10 cellular contexts compared by ENCODE assay signal in the genomic region with DNA sequence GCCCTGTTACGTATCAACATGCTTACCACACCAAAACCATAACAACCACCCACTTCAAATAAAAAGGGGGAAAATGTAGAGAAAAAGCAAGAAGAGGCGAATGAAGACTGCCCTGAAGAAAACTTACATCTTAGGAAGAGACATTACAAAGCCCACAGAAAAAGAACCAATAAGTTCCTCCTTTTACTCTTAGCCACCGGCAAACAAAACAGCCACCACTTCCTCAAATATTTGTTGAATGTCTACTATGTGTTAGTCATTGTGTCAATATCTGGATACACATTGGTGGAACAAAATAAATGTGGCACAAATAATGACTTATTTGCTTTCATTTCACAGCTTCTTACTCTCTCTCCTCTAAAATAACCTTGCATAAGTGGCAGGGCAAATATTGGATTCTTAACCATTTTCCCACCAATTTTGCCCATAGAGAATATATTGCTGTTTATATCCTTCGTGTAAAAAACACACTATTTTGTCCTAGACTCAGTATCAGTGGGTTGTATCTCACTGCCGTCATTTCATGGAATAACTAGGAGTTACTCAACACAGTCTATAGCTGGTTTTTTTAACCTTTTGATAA.
DNase-seq lines count a peak whose midpoint lies in the region; TF ChIP-seq lines count a peak whose summit lies in the region.
"Had no signal": no experiment of that assay in that cellular context is flagged by ENCODE, and none has a peak within 500 bp of the region (broad histone marks: within the 10 kb centered on the region; RNA-seq: fewer than 3 reads in every experiment).

No MANE protein-coding gene starts in this region.

- peaks cover 11% of the 10 kb centered on the region for H3K79me1 ChIP-seq in mesenchymal stem cell (replicated peaks; ENCODE audit: low read length, poor library complexity, severe bottlenecking)

- H3K27me3 ChIP-seq in DOHH2 (ENCODE audit: control insufficient read depth, low read length) (no peaks in the 10 kb centered on the region), MG63 (no peaks in the 10 kb centered on the region), mesenchymal stem cell (ENCODE audit: control insufficient read depth in 1 of 2, insufficient read depth in 1 of 2, low read length in 2 of 2) (no peaks in the 10 kb centered on the region), thyroid gland (no peaks in the 10 kb centered on the region), tibial nerve (no peaks in the 10 kb centered on the region), transverse colon (no peaks in the 10 kb centered on the region)

- no peak for TF ChIP-seq EP300 in tibial nerve (IDR thresholded peaks at IDR 0.05)
- no peak for TF ChIP-seq EP300 in transverse colon (IDR thresholded peaks at IDR 0.05; ENCODE audit: low read depth)

- H2BK120ac ChIP-seq in mesenchymal stem cell (ENCODE audit: low read depth, low read length) = peak overlapping the region; percentile 19

- peaks cover 10% of the 10 kb centered on the region; the same call in 1 of the 2 replicates for H3F3A ChIP-seq in DOHH2 (ENCODE audit: control insufficient read depth, insufficient read depth)

- H4K91ac ChIP-seq in mesenchymal stem cell (ENCODE audit: low read length) = no peak overlapping the region

- no peak overlapping the region for H3K14ac ChIP-seq in mesenchymal stem cell (ENCODE audit: low read length in 2 of 2)

- no peak overlapping the region for H3K18ac ChIP-seq in mesenchymal stem cell (ENCODE audit: low read depth in 1 of 2, low read length in 2 of 2)

- H3K4me3 ChIP-seq in DOHH2 (ENCODE audit: low read length) (peak overlapping the region; percentile 51), MG63 (no peak overlapping the region), astrocyte of the cerebellum (ENCODE audit: low read depth, low read length) (no peak overlapping the region), mesenchymal stem cell (ENCODE audit: insufficient read depth in 1 of 2, low read depth in 1 of 2, low read length in 2 of 2) (peak overlapping the region in 1 of 2 experiments; percentile 38), thyroid gland (replicated peaks in 1 of 3) (no peak overlapping the region), tibial nerve (no peak overlapping the region), transverse colon (no peak overlapping the region)

- H4K20me1 ChIP-seq in DOHH2 (ENCODE audit: control insufficient read depth, insufficient read depth, low read depth, low read length) = no peaks in the 10 kb centered on the region

- H3K4ac ChIP-seq in mesenchymal stem cell (ENCODE audit: low read depth in 1 of 2, low read length in 2 of 2) = no peak overlapping the region

- peaks cover 79% of the 10 kb centered on the region for H3K79me2 ChIP-seq in DOHH2 (ENCODE audit: control insufficient read depth, low read length)

- H3K9me3 ChIP-seq in DOHH2 (ENCODE audit: control insufficient read depth, insufficient read depth, low read length) (no peaks in the 10 kb centered on the region), MG63 (no peaks in the 10 kb centered on the region), mesenchymal stem cell (ENCODE audit: control insufficient read depth, low read length) (no peaks in the 10 kb centered on the region), thyroid gland (no peaks in the 10 kb centered on the region), tibial nerve (no peaks in the 10 kb centered on the region), transverse colon (no peaks in the 10 kb centered on the region)

- H2AFZ ChIP-seq in mesenchymal stem cell (ENCODE audit: low read depth, low read length) = no peak overlapping the region

- peaks cover 29% of the 10 kb centered on the region for H3K36me3 ChIP-seq in DOHH2 (ENCODE audit: control insufficient read depth, low read length)
- H3K36me3 ChIP-seq in MG63 = no peaks in the 10 kb centered on the region
- H3K36me3 ChIP-seq in mesenchymal stem cell (ENCODE audit: control insufficient read depth in 1 of 2, insufficient read depth in 2 of 2, low read depth in 1 of 2, low read length in 2 of 2) = peaks cover 0 to 3% of the 10 kb centered on the region in 2 experiments
- no peaks in the 10 kb centered on the region for H3K36me3 ChIP-seq in thyroid gland
- peaks cover 0 to 11% (median 0%) of the 10 kb centered on the region in 3 donors for H3K36me3 ChIP-seq in tibial nerve
- no peaks in the 10 kb centered on the region for H3K36me3 ChIP-seq in transverse colon

- H4K8ac ChIP-seq in mesenchymal stem cell (ENCODE audit: low read length) = no peak overlapping the region

- H3K4me1 ChIP-seq in DOHH2 (ENCODE audit: control insufficient read depth, low read length) (peaks cover 73% of the 10 kb centered on the region), mesenchymal stem cell (ENCODE audit: control insufficient read depth, insufficient read depth, low read depth, low read length) (peaks cover 2% of the 10 kb centered on the region), thyroid gland (peaks cover 8 to 17% of the 10 kb centered on the region in 2 donors), tibial nerve (peaks cover 0 to 27% (median 0%) of the 10 kb centered on the region in 4 donors), transverse colon (no peaks in the 10 kb centered on the region)

- no peak overlapping the region for H3K9ac ChIP-seq in mesenchymal stem cell (ENCODE audit: low read length)

- H3K23ac ChIP-seq in mesenchymal stem cell (ENCODE audit: low read length in 2 of 2) = no peak overlapping the region

- DNase-seq in MG63 = peak; percentile 3
- peak; percentile 32 for DNase-seq in astrocyte of the cerebellum (ENCODE audit: low read depth)
- DNase-seq in mesenchymal stem cell = peak; percentile 54
- no peak for DNase-seq in DMS114 treated with DMSO at 0.1 percent for 48 hours (lab: John Stamatoyannopoulos, UW; ENCODE audit: unreplicated experiment)
- DNase-seq in thyroid gland = no peak
- DNase-seq in tibial nerve (ENCODE audit: low spot score in 2 of 2) = no peak
- no peak for DNase-seq in transverse colon
- DNase-seq: activated CD4-positive, alpha-beta T cell treated with anti-CD3 and anti-CD28 coated beads, Interleukin-2, amount 50 U/mL, for 4 hours; foreskin melanocyte had no signal

- in situ Hi-C loops in astrocyte of the cerebellum (cut with HindIII; ENCODE audit: low sequenced_read_pairs) (no loop called here), transverse colon (cut with MboI; ENCODE audit: low pct_ligation_motif_present in 1 of 4, low pct_unique_long_range_greater_than_20kb in 1 of 4, low sequenced_read_pairs in 3 of 4) (no loop called here)

- TF ChIP-seq POLR2A in thyroid gland (IDR thresholded peaks at IDR 0.05) (no peak), tibial nerve (IDR thresholded peaks at IDR 0.05) (no peak), transverse colon (IDR thresholded peaks at IDR 0.05) (no peak)

- no peak overlapping the region for H2BK15ac ChIP-seq in mesenchymal stem cell (ENCODE audit: low read depth, poor library complexity, severe bottlenecking)

- H3K27ac ChIP-seq in DOHH2 (ENCODE audit: low read depth, low read length) (peak overlapping the region; percentile 41), mesenchymal stem cell (ENCODE audit: low read length, poor library complexity, severe bottlenecking) (peak overlapping the region; percentile 83), thyroid gland (no peak overlapping the region), tibial nerve (peak overlapping the region in 2 of 4 donors; percentile 20 to 44), transverse colon (no peak overlapping the region)

- no peak overlapping the region for H2BK5ac ChIP-seq in mesenchymal stem cell (ENCODE audit: low read depth, low read length, poor library complexity, severe bottlenecking)

- H3K9me2 ChIP-seq in DOHH2 (replicated peaks; ENCODE audit: control insufficient read depth, low read length) = no peaks in the 10 kb centered on the region

- H2BK12ac ChIP-seq in mesenchymal stem cell (ENCODE audit: low read length in 2 of 2) = no peak overlapping the region

- intact Hi-C loops in thyroid gland (cut with DNase I) = no loop called here
- intact Hi-C loops in transverse colon (cut with DNase I; ENCODE audit: low total_unique reads) = no loop called here

- TF ChIP-seq CTCF in DOHH2 (IDR thresholded peaks at IDR 0.05; ENCODE audit: low read depth, low read length, poor library complexity, severe bottlenecking) = no peak
- no peak for TF ChIP-seq CTCF in astrocyte of the cerebellum (IDR thresholded peaks at IDR 0.05; ENCODE audit: low read depth, low read length, missing control alignments)
- no peak for TF ChIP-seq CTCF in thyroid gland (IDR thresholded peaks at IDR 0.05)
- no peak for TF ChIP-seq CTCF in tibial nerve (IDR thresholded peaks at IDR 0.05)
- TF ChIP-seq CTCF in transverse colon (IDR thresholded peaks at IDR 0.05) = no peak

- H2AK5ac ChIP-seq in mesenchymal stem cell (ENCODE audit: low read length, severe bottlenecking) = no peak overlapping the region

- H3K4me2 ChIP-seq in DOHH2 (ENCODE audit: low read length) = peak overlapping the region; percentile 54
- peak overlapping the region; percentile 29 for H3K4me2 ChIP-seq in mesenchymal stem cell (ENCODE audit: low read length, poor library complexity, severe bottlenecking)

- WGBS in mesenchymal stem cell = 100% methylated on average over 2 of the region's 5 CpGs
- 83 to 90% methylated on average over 5 of the region's 5 CpGs for WGBS in thyroid gland, 2 donors
- 64 to 71% methylated on average over 5 of the region's 5 CpGs for WGBS in tibial nerve, 2 donors
- WGBS in transverse colon (ENCODE audit: low coverage in 1 of 2), 2 donors = 67 to 75% methylated on average over 5 of the region's 5 CpGs

Comparison
In these comparisons a context has a peak if more than half of its experiments do, and no peak if none do; other contexts are left out.
1. H3K27ac ChIP-seq: peak in DOHH2 (single experiment) and mesenchymal stem cell (single experiment); none in thyroid gland (0 of 3) and transverse colon (0 of 4).
2. DNase-seq: peak in MG63 (single experiment), astrocyte of the cerebellum (single experiment) and mesenchymal stem cell (single experiment); none in DMS114 treated with DMSO at 0.1 percent for 48 hours (single experiment), thyroid gland (0 of 2), tibial nerve (0 of 2) and transverse colon (single experiment).